ENCODE assay signal across 8 cellular contexts in genomic region chr9:36102742-36103495, GRCh38. TPM values are rescaled to one million over a fixed set of nuclear protein-coding genes. Genes with fewer than 3 reads are reported as not detected.
DNase-seq lines count a peak whose midpoint lies in the region; ATAC-seq and TF ChIP-seq lines count a peak whose summit lies in the region.

No MANE protein-coding gene starts in this region.

- TF ChIP-seq EP300 in tibial nerve (IDR thresholded peaks at IDR 0.05): no peak

- peak; percentile 76 for ATAC-seq in GM18907 (IDR thresholded peaks at IDR 0.05; ENCODE audit: unreplicated experiment)
- peak; percentile 88 for ATAC-seq in omental fat pad (ENCODE audit: low FRiP score)

- no peaks in the 10 kb centered on the region for H3K9me3 Mint-ChIP-seq in activated T-helper 2 cell treated with anti-CD3 and anti-CD28 coated beads, Interferon-gamma antibody, Interleukin-2, Interleukin-4, amounts not matched to agents 10 μg/mL and 5 μg/mL and 100 μg/mL, durations not matched to agents 14 hours and 24 hours and 36 hours

- CTCF ChIA-PET in RWPE1 (lab: Yijun Ruan, JAX): interaction anchor here (0.5 to 1.6 kb wide), 16 partner anchors 10 to 1469 kb away, joined by 3 to 7 read pairs (median 3); partner anchors contain the start of genes CLTA and GLIPR2

- peaks cover 3% of the 10 kb centered on the region for H3K36me3 Mint-ChIP-seq in activated T-helper 2 cell treated with anti-CD3 and anti-CD28 coated beads, Interferon-gamma antibody, Interleukin-2, Interleukin-4, amounts not matched to agents 10 μg/mL and 5 μg/mL and 100 μg/mL, durations not matched to agents 14 hours and 24 hours and 36 hours (ENCODE audit: low read depth)

- H3K27ac ChIP-seq in RWPE1 (no peak overlapping the region), tibial nerve (peak overlapping the region in 2 of 4 donors; percentile 12 to 13)

- intact Hi-C loops in activated T-helper 2 cell treated with anti-CD3 and anti-CD28 coated beads, Interferon-gamma antibody, Interleukin-2, Interleukin-4, amounts not matched to agents 10 μg/mL and 5 μg/mL and 100 μg/mL, durations not matched to agents 14 hours and 24 hours and 36 hours (cut with micrococcal nuclease): loop anchor here (1.0 to 5.0 kb wide), 3 partner anchors 49 to 229 kb away; no protein-coding TSS in a partner anchor

- H3K4me1 Mint-ChIP-seq in activated T-helper 2 cell treated with anti-CD3 and anti-CD28 coated beads, Interferon-gamma antibody, Interleukin-2, Interleukin-4, amounts not matched to agents 10 μg/mL and 5 μg/mL and 100 μg/mL, durations not matched to agents 14 hours and 24 hours and 36 hours (ENCODE audit: low read depth): peaks cover 7% of the 10 kb centered on the region

- no peak for TF ChIP-seq POLR2A in tibial nerve (IDR thresholded peaks at IDR 0.05)

- no peaks in the 10 kb centered on the region for H3K9me3 ChIP-seq in tibial nerve

- no peak overlapping the region for H3K4me3 ChIP-seq in AG10803 (ENCODE audit: low read length)
- H3K4me3 ChIP-seq in tibial nerve: no peak overlapping the region

- POLR2A ChIA-PET in RWPE1 (lab: Yijun Ruan, JAX; ENCODE audit: low non-redundant PET): no interaction called here

- peaks cover 0 to 9% (median 0%) of the 10 kb centered on the region in 3 donors for H3K36me3 ChIP-seq in tibial nerve

- H3K4me1 ChIP-seq in tibial nerve: no peaks in the 10 kb centered on the region

- H3K27ac Mint-ChIP-seq in activated T-helper 2 cell treated with anti-CD3 and anti-CD28 coated beads, Interferon-gamma antibody, Interleukin-2, Interleukin-4, amounts not matched to agents 10 μg/mL and 5 μg/mL and 100 μg/mL, durations not matched to agents 14 hours and 24 hours and 36 hours: no peak overlapping the region

- no peak overlapping the region for H3K4me3 Mint-ChIP-seq in activated T-helper 2 cell treated with anti-CD3 and anti-CD28 coated beads, Interferon-gamma antibody, Interleukin-2, Interleukin-4, amounts not matched to agents 10 μg/mL and 5 μg/mL and 100 μg/mL, durations not matched to agents 14 hours and 24 hours and 36 hours (ENCODE audit: low read depth)

- WGBS in tibial nerve, 2 donors: 82 to 88% methylated on average over 10 of the region's 10 CpGs

- no peaks in the 10 kb centered on the region for H3K27me3 ChIP-seq in tibial nerve

- TF ChIP-seq CTCF in AG10803 (conservative IDR thresholded peaks at IDR 0.05; ENCODE audit: low read length): peak; percentile 52
- peak; percentile 97 for TF ChIP-seq CTCF in RWPE1 (conservative IDR thresholded peaks at IDR 0.05; ENCODE audit: low read depth)
- TF ChIP-seq CTCF in omental fat pad (IDR thresholded peaks at IDR 0.05): peak in 1 of 3 donors; percentile 24
- peak; percentile 63 to 84 (median 80) for TF ChIP-seq CTCF in tibial nerve (IDR thresholded peaks at IDR 0.05)

- DNase-seq in AG10803 (ENCODE audit: low read depth) (peak; percentile 67), Kasumi-1 (lab: John Stamatoyannopoulos, UW) (peak; percentile 79 to 89), RWPE1 (ENCODE audit: low spot score) (peak; percentile 74), foreskin melanocyte (peak; percentile 50), omental fat pad (ENCODE audit: low spot score) (peak; percentile 68), tibial nerve (ENCODE audit: low spot score in 2 of 2) (peak; percentile 67 to 75)
- DNase-seq in activated T-helper 2 cell treated with anti-CD3 and anti-CD28 coated beads, Interferon-gamma antibody, Interleukin-2, Interleukin-4, amounts not matched to agents 10 μg/mL and 5 μg/mL and 100 μg/mL, durations not matched to agents 14 hours and 24 hours and 36 hours (ENCODE audit: low spot score): peak; percentile 75

- H3K27me3 Mint-ChIP-seq in activated T-helper 2 cell treated with anti-CD3 and anti-CD28 coated beads, Interferon-gamma antibody, Interleukin-2, Interleukin-4, amounts not matched to agents 10 μg/mL and 5 μg/mL and 100 μg/mL, durations not matched to agents 14 hours and 24 hours and 36 hours (ENCODE audit: low read depth): no peaks in the 10 kb centered on the region

RNA-seq across cellular contexts. Expression of gene GLIPR2, which starts 33.6 kb away (rescaled TPM):
- total RNA-seq in activated T-helper 2 cell treated with anti-CD3 and anti-CD28 coated beads, Interferon-gamma antibody, Interleukin-2, Interleukin-4, amounts not matched to agents 10 μg/mL and 5 μg/mL and 100 μg/mL, durations not matched to agents 14 hours and 24 hours and 36 hours: 28.8 and 30.1 TPM in 2 replicates
- 10 to 100 TPM; 13.6 to 71.1 (median 42.2) TPM for total RNA-seq in omental fat pad
- total RNA-seq in tibial nerve: 10 to 100 TPM; 18.1 to 26.4 (median 25.6) TPM
